In the genomic region with DNA sequence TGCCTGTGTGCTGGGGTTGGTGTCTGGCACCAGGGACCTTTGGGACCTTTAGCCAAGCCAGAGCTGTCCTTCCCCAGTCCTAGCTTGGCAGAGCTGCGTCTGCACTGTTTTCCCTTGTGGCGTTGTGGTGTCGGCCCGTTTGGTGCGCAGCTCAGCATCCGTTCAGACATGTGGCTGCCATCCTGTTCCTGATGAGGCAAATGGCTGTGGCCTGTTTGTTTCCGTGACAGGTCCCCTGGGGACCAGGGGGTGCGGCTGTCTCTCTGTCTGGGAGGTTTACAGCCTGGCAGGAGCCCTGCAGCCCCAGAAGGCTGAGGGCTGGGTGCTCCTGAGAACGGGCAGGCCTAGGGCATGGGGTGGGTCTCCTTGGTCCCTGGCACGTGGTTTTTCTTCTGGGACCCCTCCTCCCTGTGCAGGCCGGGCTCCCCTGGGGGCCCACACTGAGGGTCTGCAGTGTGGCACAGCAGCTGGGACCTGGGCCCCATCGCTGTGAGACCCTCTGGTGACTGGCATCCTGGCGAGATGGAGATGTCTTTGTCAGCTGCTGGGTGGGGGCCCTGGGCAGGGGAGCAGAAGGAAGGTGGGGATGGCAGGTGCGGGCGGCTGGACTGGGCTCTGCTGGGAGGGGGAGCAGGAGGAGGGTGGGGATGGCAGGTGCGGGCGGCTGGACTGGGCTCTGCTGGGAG, we compare ENCODE assay signal across 8 cellular contexts. TPM values are rescaled to one million over a fixed set of nuclear protein-coding genes. Genes with fewer than 3 reads are reported as not detected.
A peak's percentile ranks its signal among the peaks of the same experiment; 100 is the strongest.
DNase-seq lines count a peak whose midpoint lies in the region; ATAC-seq and TF ChIP-seq lines count a peak whose summit lies in the region.

No MANE protein-coding gene starts in this region.

- no peaks in the 10 kb centered on the region for H3K9me3 Mint-ChIP-seq in mesothelial cell of epicardium

- H3K27ac Mint-ChIP-seq in mesothelial cell of epicardium = peak overlapping the region; percentile 71

- peak; percentile 42 for ATAC-seq in GM21786 (IDR thresholded peaks at IDR 0.05; ENCODE audit: unreplicated experiment)
- ATAC-seq in GM19351 (IDR thresholded peaks at IDR 0.05; ENCODE audit: unreplicated experiment) = no peak
- no peak for ATAC-seq in HG03432 (IDR thresholded peaks at IDR 0.05; ENCODE audit: unreplicated experiment)

- H3K4me1 Mint-ChIP-seq in mesothelial cell of epicardium = peaks cover 66% of the 10 kb centered on the region

- no peak for TF ChIP-seq CTCF in mesothelial cell of epicardium (IDR thresholded peaks at IDR 0.05; ENCODE audit: unreplicated experiment)

- peak; percentile 88 for DNase-seq in DMS153 treated with DMSO at 0.1 percent for 48 hours (lab: John Stamatoyannopoulos, UW; ENCODE audit: unreplicated experiment)
- peak; percentile 84 for DNase-seq in UCSD-AML1 (lab: John Stamatoyannopoulos, UW; ENCODE audit: unreplicated experiment)
- no peak for DNase-seq in mesothelial cell of epicardium (ENCODE audit: low spot score in 2 of 2, unreplicated experiment in 2 of 2)
- no peak for DNase-seq in occipital lobe (lab: John Stamatoyannopoulos, UW)
- no peak for DNase-seq in NCI-H2227 treated with DMSO at 0.1 percent for 48 hours (lab: John Stamatoyannopoulos, UW)

- H3K27me3 Mint-ChIP-seq in mesothelial cell of epicardium (ENCODE audit: low read depth) = no peaks in the 10 kb centered on the region

- no peak overlapping the region for H3K4me3 Mint-ChIP-seq in mesothelial cell of epicardium

- H3K36me3 Mint-ChIP-seq in mesothelial cell of epicardium = peaks cover 6% of the 10 kb centered on the region

RNA-seq across cellular contexts. Expression of gene SPPL2B, which starts 4.0 kb away (rescaled TPM):
- total RNA-seq in mesothelial cell of epicardium = 189 to 202 TPM (median 196 TPM) in 3 replicates
- total RNA-seq in occipital lobe = 22.6 TPM

RNA-seq across cellular contexts. Expression of gene LSM7, which starts 4.1 kb away (rescaled TPM):
- total RNA-seq in mesothelial cell of epicardium = 141 to 149 TPM (median 142 TPM) in 3 replicates
- 61.6 TPM for total RNA-seq in occipital lobe

RNA-seq across cellular contexts. Expression of gene LINGO3, which starts 24.5 kb away (rescaled TPM):
- total RNA-seq in mesothelial cell of epicardium = 0.59 to 0.60 TPM (median 0.60 TPM) in 3 replicates
- total RNA-seq in occipital lobe = 0.62 TPM

RNA-seq across cellular contexts. Expression of gene TMPRSS9, which starts 27.6 kb away (rescaled TPM):
- 0.84 to 1.4 TPM (median 1.2 TPM) in 3 replicates for total RNA-seq in mesothelial cell of epicardium
- total RNA-seq in occipital lobe = 0.16 TPM

RNA-seq across cellular contexts. Expression of gene PEAK3, which starts 50.5 kb away (rescaled TPM):
- total RNA-seq in mesothelial cell of epicardium (0.11 TPM in 1 of 3 replicates, not detected in the others), occipital lobe (not detected)

Comparison
In these comparisons a context has a peak if more than half of its experiments do, and no peak if none do; other contexts are left out.
1. DNase-seq: peak in DMS153 treated with DMSO at 0.1 percent for 48 hours (single experiment) and UCSD-AML1 (single experiment); none in mesothelial cell of epicardium (0 of 2), occipital lobe (single experiment) and NCI-H2227 treated with DMSO at 0.1 percent for 48 hours (single experiment).